In genomic region chr4:1725521-1725920, GRCh38 we compare ENCODE assay signal across 1 cellular context.
TF ChIP-seq lines count a peak whose summit lies in the region.

No MANE protein-coding gene starts in this region.

TF ChIP-seq in IMR-90, 13 proteins besides CTCF, POLR2A, EP300 and RAD21:
- TF ChIP-seq USF2 (IDR thresholded peaks at IDR 0.05; ENCODE audit: low read depth, low read length): no peak
- no peak for TF ChIP-seq CHD1 (IDR thresholded peaks at IDR 0.05; ENCODE audit: low read depth, low read length)
- no peak for TF ChIP-seq RFX5 (IDR thresholded peaks at IDR 0.05; ENCODE audit: low read depth, low read length)
- TF ChIP-seq MAZ (IDR thresholded peaks at IDR 0.05; ENCODE audit: borderline replicate concordance, low read depth, low read length): no peak
- no peak for TF ChIP-seq RCOR1 (IDR thresholded peaks at IDR 0.05; ENCODE audit: insufficient replicate concordance, low read length)
TF ChIP-seq in IMR-90: peak in this region for 0.
